Comparison of ENCODE assay signal across 13 cellular contexts in genomic region chrX:24426921-24427746, GRCh38. TPM values are rescaled to one million over a fixed set of nuclear protein-coding genes. Genes with fewer than 3 reads are reported as not detected.
DNase-seq lines count a peak whose midpoint lies in the region; ATAC-seq and TF ChIP-seq lines count a peak whose summit lies in the region.
"Had no signal": no experiment of that assay in that cellular context is flagged by ENCODE, and none has a peak within 500 bp of the region (broad histone marks: within the 10 kb centered on the region; RNA-seq: fewer than 3 reads in every experiment).

No MANE protein-coding gene starts in this region.

- 50 to 66% methylated on average over 4 to 8 of the region's 10 CpGs for WGBS in GM23248 (ENCODE audit: low coverage in 1 of 2, low lambda C conversion rate in 2 of 2, missing lambda C conversion rate in 2 of 2), 2 experiments
- WGBS in right cardiac atrium: 78% methylated on average over 10 of the region's 10 CpGs

- DNase-seq in GM23248 (no peak), astrocyte of the spinal cord (ENCODE audit: low read depth, low spot score) (peak; percentile 1), right cardiac atrium (no peak), renal cortical epithelial cell (ENCODE audit: low read depth) (peak; percentile 65), CD1c-positive myeloid dendritic cell (ENCODE audit: extremely low spot score) (no peak), NCI-H187 treated with DMSO at 0.1 percent for 48 hours (lab: John Stamatoyannopoulos, UW) (no peak), hippocampal formation (lab: John Stamatoyannopoulos, UW) (no peak), DMS 273 treated with DMSO at 0.1 percent for 48 hours (lab: John Stamatoyannopoulos, UW) (no peak)
- DNase-seq: activated CD4-positive, alpha-beta T cell treated with anti-CD3 and anti-CD28 coated beads, Interleukin-2, amount 50 U/mL, for 1 hour; activated gamma-delta T cell; cortex of kidney; NCI-H1694 treated with DMSO at 0.1 percent for 48 hours; SW 1271 had no signal

- H3K9me3 ChIP-seq in GM23248 (ENCODE audit: low read depth) (no peaks in the 10 kb centered on the region), right cardiac atrium (ENCODE audit: control insufficient read depth, low read length) (no peaks in the 10 kb centered on the region)

- H3F3A ChIP-seq in GM23248 (ENCODE audit: insufficient read depth): no peaks in the 10 kb centered on the region

- intact Hi-C loops in right cardiac atrium (cut with DNase I): no loop called here

- H4K20me1 ChIP-seq in GM23248 (ENCODE audit: insufficient read depth): no peaks in the 10 kb centered on the region

- TF ChIP-seq CTCF in astrocyte of the spinal cord (IDR thresholded peaks at IDR 0.05; ENCODE audit: low read depth, low read length): no peak

- no peak overlapping the region for H3K4me3 ChIP-seq in GM23248
- H3K4me3 ChIP-seq in astrocyte of the spinal cord (ENCODE audit: low read depth, low read length): no peak overlapping the region
- H3K4me3 ChIP-seq in right cardiac atrium (ENCODE audit: low read length): no peak overlapping the region

- H3K4me1 ChIP-seq in GM23248 (ENCODE audit: insufficient read depth) (0 out of 2 replicates have a peak, but pooled peaks cover 7% of the 10 kb centered on the region), right cardiac atrium (ENCODE audit: control insufficient read depth, insufficient read depth, low read length) (peaks cover 3% of the 10 kb centered on the region)

- no peak overlapping the region for H3K27ac ChIP-seq in GM23248
- no peak overlapping the region for H3K27ac ChIP-seq in right cardiac atrium (ENCODE audit: low read length)

- H3K27me3 ChIP-seq in GM23248 (replicated peaks; ENCODE audit: insufficient read depth): no peaks in the 10 kb centered on the region
- H3K27me3 ChIP-seq in right cardiac atrium (ENCODE audit: control insufficient read depth, insufficient read depth): no peaks in the 10 kb centered on the region

- H3K9ac ChIP-seq in GM23248: no peak overlapping the region

- no peak overlapping the region for H3K4me2 ChIP-seq in GM23248 (ENCODE audit: unreplicated experiment)

- no peaks in the 10 kb centered on the region for H3K79me2 ChIP-seq in GM23248 (ENCODE audit: insufficient read depth)

- no peaks in the 10 kb centered on the region for H3K36me3 ChIP-seq in GM23248 (ENCODE audit: low read depth)

- in situ Hi-C loops in GM23248 (cut with MboI) (no loop called here), astrocyte of the spinal cord (cut with HindIII; ENCODE audit: low sequenced_read_pairs) (no loop called here)

- ATAC-seq in right cardiac atrium: peak; percentile 20 to 62

- no peaks in the 10 kb centered on the region for H3K9me2 ChIP-seq in GM23248 (ENCODE audit: insufficient read depth)

- 0 out of 2 replicates have a peak overlapping the region, but pooled peaks have one; percentile 41 for H2AFZ ChIP-seq in GM23248

RNA-seq across cellular contexts. Expression of gene PDK3, which starts 38.0 kb away (rescaled TPM):
- 7.0 and 8.7 TPM in 2 replicates for total RNA-seq in GM23248 (2014; rRNA removed; shearing (Covaris generic))
- polyA plus RNA-seq in GM23248 (2016; fragmentation: Nextera tagmentation; extraction: Ambion mirVana): 5.8 and 6.6 TPM in 2 replicates
- total RNA-seq in right cardiac atrium: 10 to 100 TPM; 21.1 to 27.5 (median 25.1) TPM
- polyA plus RNA-seq in right cardiac atrium: 8.3 TPM
- 11.6 and 20.4 TPM in 2 replicates for total RNA-seq in renal cortical epithelial cell

Comparison
In these comparisons a context has a peak if more than half of its experiments do, and no peak if none do; other contexts are left out.
1. DNase-seq: peak in astrocyte of the spinal cord (single experiment) and renal cortical epithelial cell (single experiment); none in GM23248 (single experiment), right cardiac atrium (0 of 3), CD1c-positive myeloid dendritic cell (single experiment), NCI-H187 treated with DMSO at 0.1 percent for 48 hours (single experiment), hippocampal formation (0 of 2) and DMS 273 treated with DMSO at 0.1 percent for 48 hours (single experiment).